In the genomic region with DNA sequence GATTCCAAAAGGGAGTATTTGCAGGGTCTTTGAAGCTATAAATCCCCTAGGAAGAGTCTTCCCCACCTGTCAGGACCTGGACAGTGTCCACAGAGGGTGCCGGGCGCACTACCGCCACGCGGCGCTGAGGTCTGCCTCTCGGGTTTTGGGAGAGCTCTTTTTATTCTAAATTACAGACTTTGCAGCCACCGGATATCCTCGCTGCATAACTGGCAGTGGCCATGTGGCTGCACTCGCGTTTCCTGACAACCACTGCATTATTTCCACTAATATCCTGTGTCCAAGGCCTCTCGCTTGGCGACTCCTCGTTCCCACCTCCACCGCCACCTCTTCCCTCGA, we compare ENCODE assay signal across 8 cellular contexts. TPM values are rescaled to one million over a fixed set of nuclear protein-coding genes. Genes with fewer than 3 reads are reported as not detected.
DNase-seq lines count a peak whose midpoint lies in the region; ATAC-seq, FAIRE-seq and TF ChIP-seq lines count a peak whose summit lies in the region.

No MANE protein-coding gene starts in this region.

- H3K4me3 ChIP-seq in AG04450 (ENCODE audit: low read depth, low read length) (peak overlapping the region; percentile 67), SU-DHL-6 (ENCODE audit: insufficient read depth, low read length, poor library complexity, severe bottlenecking) (peak overlapping the region; percentile 66), testis (peak overlapping the region; percentile 79 to 80)
- peak overlapping the region; percentile 65 for H3K4me3 ChIP-seq in effector memory CD4-positive, alpha-beta T cell (ENCODE audit: insufficient read depth, low read depth, low read length, poor library complexity, severe bottlenecking)

- intact Hi-C loops in testis (cut with DNase I; ENCODE audit: low total_unique reads), result no loop called here

- H3K9me3 ChIP-seq in AG04450 (ENCODE audit: control insufficient read depth, insufficient read depth, low read length) (no peaks in the 10 kb centered on the region; the same call in 1 of the 2 replicates), SU-DHL-6 (ENCODE audit: insufficient read depth, low read length) (no peaks in the 10 kb centered on the region), testis (no peaks in the 10 kb centered on the region)
- no peaks in the 10 kb centered on the region for H3K9me3 ChIP-seq in effector memory CD4-positive, alpha-beta T cell (ENCODE audit: control insufficient read depth, low read length)

- H3K27me3 ChIP-seq in AG04450 (ENCODE audit: control insufficient read depth, insufficient read depth, low read length) (no peaks in the 10 kb centered on the region), SU-DHL-6 (ENCODE audit: low read length) (no peaks in the 10 kb centered on the region), testis (no peaks in the 10 kb centered on the region)
- H3K27me3 ChIP-seq in effector memory CD4-positive, alpha-beta T cell (replicated peaks; ENCODE audit: control insufficient read depth, insufficient read depth, low read length, poor library complexity, severe bottlenecking), result no peaks in the 10 kb centered on the region

- POLR2A ChIA-PET in AG04450 (lab: Yijun Ruan, JAX), result interaction anchor here (0.6 to 1.9 kb wide), 11 partner anchors 17 to 323 kb away, joined by 3 to 8 read pairs (median 5); no protein-coding TSS in a partner anchor

- 0 to 1% methylated on average over 15 to 16 of the region's 16 CpGs for WGBS in testis, 2 donors

- CTCF ChIA-PET in AG04450 (lab: Charles Lee), result interaction anchor here (0.5 to 2.9 kb wide), 12 partner anchors 10 to 147 kb away, joined by 3 to 26 read pairs (median 4); no protein-coding TSS in a partner anchor

- ATAC-seq in HG03460 (IDR thresholded peaks at IDR 0.05; ENCODE audit: unreplicated experiment), result peak; percentile 2
- no peak for ATAC-seq in GM21367 (IDR thresholded peaks at IDR 0.05; ENCODE audit: unreplicated experiment)

- DNase-seq in AG04450 (ENCODE audit: low read depth, low spot score) (no peak), GM12891 (ENCODE audit: insufficient read length, low spot score) (peak; percentile 26), lung microvascular endothelial cell (ENCODE audit: low read depth in 2 of 2) (peak; percentile 70 to 88), testis (peak; percentile 62)
- peak in 1 of 3 donors; percentile 26 for DNase-seq in effector memory CD4-positive, alpha-beta T cell

- H3K9ac ChIP-seq in SU-DHL-6 (ENCODE audit: low read length), result peak overlapping the region; percentile 98

- H3K4me1 ChIP-seq in effector memory CD4-positive, alpha-beta T cell (ENCODE audit: control insufficient read depth, insufficient read depth, low read length, poor library complexity, severe bottlenecking), result peaks cover 21% of the 10 kb centered on the region
- peaks cover 4% of the 10 kb centered on the region for H3K4me1 ChIP-seq in testis

- peaks cover 41% of the 10 kb centered on the region for H3K79me2 ChIP-seq in SU-DHL-6 (ENCODE audit: insufficient read depth, low read length)

- FAIRE-seq in GM12891 (lab: Jason Lieb, UNC), result peak; percentile 91

- H3F3A ChIP-seq in SU-DHL-6 (ENCODE audit: insufficient read depth), result peaks cover 55% of the 10 kb centered on the region

- H3K9me2 ChIP-seq in SU-DHL-6 (replicated peaks; ENCODE audit: insufficient read depth, low read length), result no peaks in the 10 kb centered on the region

- peaks cover 23% of the 10 kb centered on the region; the same call in 1 of the 2 replicates for H3K36me3 ChIP-seq in SU-DHL-6 (ENCODE audit: low read length)
- H3K36me3 ChIP-seq in effector memory CD4-positive, alpha-beta T cell (ENCODE audit: control insufficient read depth, insufficient read depth, low read length), result no peaks in the 10 kb centered on the region
- H3K36me3 ChIP-seq in testis (ENCODE audit: low read depth, missing control alignments), result no peaks in the 10 kb centered on the region

- peak; percentile 31 for TF ChIP-seq CTCF in AG04450 (IDR thresholded peaks at IDR 0.05; ENCODE audit: low read depth, low read length)
- TF ChIP-seq CTCF in SU-DHL-6 (IDR thresholded peaks at IDR 0.05; ENCODE audit: insufficient read depth, low read length, poor library complexity, severe bottlenecking), result no peak
- peak in 2 of 3 experiments; percentile 19 to 22 for TF ChIP-seq CTCF in testis (IDR thresholded peaks at IDR 0.05)

- peaks cover 22% of the 10 kb centered on the region for H4K20me1 ChIP-seq in SU-DHL-6 (ENCODE audit: low read depth, low read length)

- peak overlapping the region; percentile 72 for H2AFZ ChIP-seq in SU-DHL-6 (ENCODE audit: low read depth, low read length, severe bottlenecking)

- H3K27ac ChIP-seq in AG04450 (ENCODE audit: low read depth, low read length) (no peak overlapping the region), SU-DHL-6 (ENCODE audit: low read depth, low read length) (peak overlapping the region; percentile 86), testis (peak overlapping the region; percentile 36 to 80)
- H3K27ac ChIP-seq in effector memory CD4-positive, alpha-beta T cell (ENCODE audit: insufficient read depth, low read length, poor library complexity, severe bottlenecking), result peak overlapping the region; percentile 68

- peak overlapping the region; percentile 88 for H3K4me2 ChIP-seq in SU-DHL-6 (ENCODE audit: low read depth, low read length, poor library complexity, severe bottlenecking)

- TF ChIP-seq POLR2A in GM12891 (IDR thresholded peaks at IDR 0.05; ENCODE audit: low read depth, low read length), result no peak
- no peak for TF ChIP-seq POLR2A in testis (IDR thresholded peaks at IDR 0.05)

TF ChIP-seq in GM12891, 5 proteins besides CTCF, POLR2A, EP300 and RAD21:
- TF ChIP-seq SPI1 (IDR thresholded peaks at IDR 0.05; ENCODE audit: low read depth, low read length) (no peak), POU2F2 (IDR thresholded peaks at IDR 0.05; ENCODE audit: low read depth, low read length) (no peak), PAX5 (IDR thresholded peaks at IDR 0.05; ENCODE audit: insufficient read depth, low read length, severe bottlenecking) (no peak)
TF ChIP-seq in GM12891: peak in this region for 0.

RNA-seq across cellular contexts. Expression of a gene that starts 0.6 kb away (rescaled TPM):
- polyA plus RNA-seq in AG04450 (2011; rRNA removed), result 13.2 and 15.5 TPM in 2 replicates
- polyA minus RNA-seq in AG04450 (2011; rRNA and poly(A)+ RNA removed), result 22.9 and 25.9 TPM in 2 replicates
- 50.3 TPM for polyA plus RNA-seq in GM12891 (2012; ENCODE audit: low read depth, missing spikeins)
- total RNA-seq in lung microvascular endothelial cell, result 11.7 and 12.6 TPM in 2 replicates
- 10 to 100 TPM; 12.6 to 15.0 TPM for total RNA-seq in testis
- polyA plus RNA-seq in testis (ENCODE audit: insufficient read depth, low read depth, low replicate concordance), result 9.1 TPM
